In the genomic region with DNA sequence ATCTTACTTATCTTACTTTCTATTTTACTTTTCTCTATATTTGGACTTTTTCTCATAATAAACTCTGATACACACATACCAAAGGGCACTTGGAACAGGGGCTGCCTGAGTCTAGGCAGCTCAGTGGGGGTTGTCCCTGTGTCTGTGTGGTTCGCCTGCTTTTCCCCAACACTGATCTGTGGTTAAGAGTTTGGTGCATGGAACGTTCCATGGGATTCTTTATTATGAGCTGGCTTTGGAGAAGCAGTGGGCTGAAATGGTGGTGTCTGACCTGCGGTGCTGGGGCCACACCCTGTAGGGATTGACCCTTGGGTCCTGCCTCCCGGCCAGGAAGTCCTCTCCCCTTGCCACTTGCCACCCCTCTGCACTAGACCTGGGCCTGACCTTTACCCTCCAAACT, we compare ENCODE assay signal across 1 cellular context.
TF ChIP-seq lines count a peak whose summit lies in the region.

No MANE protein-coding gene starts in this region.

TF ChIP-seq in K562, 482 proteins besides CTCF, POLR2A, EP300 and RAD21:
- TF ChIP-seq, protein P1, sequence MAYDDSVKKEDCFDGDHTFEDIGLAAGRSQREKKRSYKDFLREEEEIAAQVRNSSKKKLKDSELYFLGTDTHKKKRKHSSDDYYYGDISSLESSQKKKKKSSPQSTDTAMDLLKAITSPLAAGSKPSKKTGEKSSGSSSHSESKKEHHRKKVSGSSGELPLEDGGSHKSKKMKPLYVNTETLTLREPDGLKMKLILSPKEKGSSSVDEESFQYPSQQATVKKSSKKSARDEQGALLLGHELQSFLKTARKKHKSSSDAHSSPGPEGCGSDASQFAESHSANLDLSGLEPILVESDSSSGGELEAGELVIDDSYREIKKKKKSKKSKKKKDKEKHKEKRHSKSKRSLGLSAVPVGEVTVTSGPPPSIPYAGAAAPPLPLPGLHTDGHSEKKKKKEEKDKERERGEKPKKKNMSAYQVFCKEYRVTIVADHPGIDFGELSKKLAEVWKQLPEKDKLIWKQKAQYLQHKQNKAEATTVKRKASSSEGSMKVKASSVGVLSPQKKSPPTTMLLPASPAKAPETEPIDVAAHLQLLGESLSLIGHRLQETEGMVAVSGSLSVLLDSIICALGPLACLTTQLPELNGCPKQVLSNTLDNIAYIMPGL (CRISPR knock-in tag; IDR thresholded peaks at IDR 0.05), result no peak
- no peak for TF ChIP-seq BRD4 (IDR thresholded peaks at IDR 0.05)
- TF ChIP-seq ZNF23 (CRISPR knock-in tag; IDR thresholded peaks at IDR 0.05), result no peak
- no peak for TF ChIP-seq ELF4 (CRISPR knock-in tag; IDR thresholded peaks at IDR 0.05)
- TF ChIP-seq, protein P2, sequence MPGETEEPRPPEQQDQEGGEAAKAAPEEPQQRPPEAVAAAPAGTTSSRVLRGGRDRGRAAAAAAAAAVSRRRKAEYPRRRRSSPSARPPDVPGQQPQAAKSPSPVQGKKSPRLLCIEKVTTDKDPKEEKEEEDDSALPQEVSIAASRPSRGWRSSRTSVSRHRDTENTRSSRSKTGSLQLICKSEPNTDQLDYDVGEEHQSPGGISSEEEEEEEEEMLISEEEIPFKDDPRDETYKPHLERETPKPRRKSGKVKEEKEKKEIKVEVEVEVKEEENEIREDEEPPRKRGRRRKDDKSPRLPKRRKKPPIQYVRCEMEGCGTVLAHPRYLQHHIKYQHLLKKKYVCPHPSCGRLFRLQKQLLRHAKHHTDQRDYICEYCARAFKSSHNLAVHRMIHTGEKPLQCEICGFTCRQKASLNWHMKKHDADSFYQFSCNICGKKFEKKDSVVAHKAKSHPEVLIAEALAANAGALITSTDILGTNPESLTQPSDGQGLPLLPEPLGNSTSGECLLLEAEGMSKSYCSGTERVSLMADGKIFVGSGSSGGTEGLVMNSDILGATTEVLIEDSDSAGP (CRISPR knock-in tag; IDR thresholded peaks at IDR 0.05), result no peak
